16 cellular contexts compared by ENCODE assay signal in genomic region chr6:144768676-144769599, GRCh38.
DNase-seq lines count a peak whose midpoint lies in the region; ATAC-seq and TF ChIP-seq lines count a peak whose summit lies in the region.
"Had no signal": no experiment of that assay in that cellular context is flagged by ENCODE, and none has a peak within 500 bp of the region (broad histone marks: within the 10 kb centered on the region; RNA-seq: fewer than 3 reads in every experiment).

No MANE protein-coding gene starts in this region.

- no peaks in the 10 kb centered on the region for H3K9me3 ChIP-seq in HAP-1
- H3K9me3 ChIP-seq: heart left ventricle, prostate gland, SK-N-SH had no signal

- no peaks in the 10 kb centered on the region for H3K27me3 ChIP-seq in HAP-1 (ENCODE audit: low read depth)
- H3K27me3 ChIP-seq: heart left ventricle had no signal

- H3K4me1 ChIP-seq in HAP-1, result peaks cover 17% of the 10 kb centered on the region
- H3K4me1 ChIP-seq: prostate gland had no signal

- no peak for ATAC-seq in HG03571 (IDR thresholded peaks at IDR 0.05; ENCODE audit: unreplicated experiment)
- ATAC-seq: stimulated activated naive CD8-positive, alpha-beta T cell treated with anti-CD3 and anti-CD28 coated beads, Interleukin-15, Interleukin-2, amounts not matched to agents 100 U/mL and 50 U/mL, for 24 hours had no signal

- no peaks in the 10 kb centered on the region for H3K9me3 Mint-ChIP-seq in progenitor cell of endocrine pancreas (ENCODE audit: low read depth)
- H3K9me3 Mint-ChIP-seq: memory B cell had no signal

- H3K27ac Mint-ChIP-seq in progenitor cell of endocrine pancreas, result peak overlapping the region; percentile 84
- H3K27ac Mint-ChIP-seq: memory B cell had no signal

- peaks cover 24% of the 10 kb centered on the region for H3K36me3 Mint-ChIP-seq in progenitor cell of endocrine pancreas (ENCODE audit: insufficient read depth)

- no peak overlapping the region for H3K4me3 ChIP-seq in HAP-1
- H3K4me3 ChIP-seq: heart left ventricle, prostate gland had no signal

- no peak for TF ChIP-seq CTCF in progenitor cell of endocrine pancreas (IDR thresholded peaks at IDR 0.05; ENCODE audit: unreplicated experiment)

- peaks cover 13% of the 10 kb centered on the region for H3K4me1 Mint-ChIP-seq in progenitor cell of endocrine pancreas (ENCODE audit: low read depth)
- H3K4me1 Mint-ChIP-seq: memory B cell had no signal

- H3K4me3 Mint-ChIP-seq in progenitor cell of endocrine pancreas (ENCODE audit: low read depth), result no peak overlapping the region
- H3K4me3 Mint-ChIP-seq: memory B cell had no signal

- no peaks in the 10 kb centered on the region for H3K27me3 Mint-ChIP-seq in progenitor cell of endocrine pancreas
- H3K27me3 Mint-ChIP-seq: memory B cell had no signal

- in situ Hi-C loops in HAP-1 (cut with MboI; ENCODE audit: low sequenced_read_pairs), result no loop called here

- H3K36me3 ChIP-seq in HAP-1 (replicated peaks), result peaks cover 11% of the 10 kb centered on the region
- H3K36me3 ChIP-seq: WERI-Rb-1 had no signal

- peak; percentile 42 to 70 for DNase-seq in HAP-1 (ENCODE audit: low spot score in 2 of 2)
- peak; percentile 71 to 93 for DNase-seq in NCI-H2081 (lab: John Stamatoyannopoulos, UW)
- DNase-seq in brain pericyte (ENCODE audit: low read depth, low spot score), result peak; percentile 8
- DNase-seq in progenitor cell of endocrine pancreas (ENCODE audit: low spot score, unreplicated experiment), result no peak
- no peak for DNase-seq in HT-29 (ENCODE audit: low spot score)
- no peak for DNase-seq in stimulated activated CD8-positive, alpha-beta memory T cell treated with anti-CD3 and anti-CD28 coated beads, Interleukin-4, amount 100 ng/mL, for 48 hours
- DNase-seq: effector memory CD4-positive, alpha-beta T cell; IMR-90; SK-N-SH; stimulated activated CD4-positive, alpha-beta T cell treated with anti-CD3 and anti-CD28 coated beads, Interleukin-2, amount 100 ng/mL, for 48 hours; stimulated activated naive CD8-positive, alpha-beta T cell treated with anti-CD3 and anti-CD28 coated beads, Interleukin-15, Interleukin-2, amounts not matched to agents 100 U/mL and 50 U/mL, for 24 hours; WERI-Rb-1 had no signal

Comparison
In these comparisons a context has a peak if more than half of its experiments do, and no peak if none do; other contexts are left out.
1. DNase-seq: peak in HAP-1 (2 of 2), NCI-H2081 (2 of 2) and brain pericyte (single experiment); none in progenitor cell of endocrine pancreas (single experiment), HT-29 (single experiment) and stimulated activated CD8-positive, alpha-beta memory T cell treated with anti-CD3 and anti-CD28 coated beads, Interleukin-4, amount 100 ng/mL, for 48 hours (single experiment).